ENCODE assay signal across 1 cellular context in genomic region chr17:55284001-55284884, GRCh38.
TF ChIP-seq lines count a peak whose summit lies in the region.

No MANE protein-coding gene starts in this region.

TF ChIP-seq in HepG2, 621 proteins besides CTCF, POLR2A, EP300 and RAD21 (continued from another document and continues in another):
- TF ChIP-seq AFF4 (CRISPR knock-in tag; IDR thresholded peaks at IDR 0.05) (peak; percentile 97), IRF9 (CRISPR knock-in tag; IDR thresholded peaks at IDR 0.05; ENCODE audit: borderline replicate concordance) (no peak), MAX (IDR thresholded peaks at IDR 0.05) (no peak; the same call in 1 of the 2 replicates), FOXJ3 (CRISPR knock-in tag; IDR thresholded peaks at IDR 0.05; ENCODE audit: borderline replicate concordance) (peak; percentile 88), SATB2 (CRISPR knock-in tag; IDR thresholded peaks at IDR 0.05) (no peak; the same call in none of the 2 replicates), SIX4 (CRISPR knock-in tag; IDR thresholded peaks at IDR 0.05) (peak; percentile 79; the same call in 1 of the 2 replicates), ATF4 (CRISPR knock-in tag; IDR thresholded peaks at IDR 0.05) (peak in 1 of 2 experiments; percentile 86; a peak in 1 of 4 replicates), ZNF772 (CRISPR knock-in tag; IDR thresholded peaks at IDR 0.05) (peak; percentile 99), TMF1 (CRISPR knock-in tag; IDR thresholded peaks at IDR 0.05; ENCODE audit: low read depth) (no peak), PHF8 (CRISPR knock-in tag; IDR thresholded peaks at IDR 0.05) (no peak), ATAD3A (CRISPR knock-in tag; IDR thresholded peaks at IDR 0.05) (no peak), ELF3 (CRISPR knock-in tag; IDR thresholded peaks at IDR 0.05) (peak; percentile 98), PRDM15 (CRISPR knock-in tag; IDR thresholded peaks at IDR 0.05) (no peak; the same call in 1 of the 2 replicates), ZNF180 (CRISPR knock-in tag; IDR thresholded peaks at IDR 0.05; ENCODE audit: borderline replicate concordance, low read depth) (no peak), ZNF10 (CRISPR knock-in tag; IDR thresholded peaks at IDR 0.05; ENCODE audit: borderline replicate concordance, low read depth) (no peak), TBP (CRISPR knock-in tag; IDR thresholded peaks at IDR 0.05) (no peak), SRSF9 (IDR thresholded peaks at IDR 0.05; ENCODE audit: borderline replicate concordance, insufficient read depth, low read depth, low read length, poor library complexity, severe bottlenecking) (no peak), KDM5A (IDR thresholded peaks at IDR 0.05; ENCODE audit: borderline replicate concordance, low read length) (peak; percentile 45; the same call in 1 of the 2 replicates), TRIM22 (IDR thresholded peaks at IDR 0.05) (no peak), ZXDC (CRISPR knock-in tag; IDR thresholded peaks at IDR 0.05) (peak; percentile 93), NR3C1 (CRISPR knock-in tag; IDR thresholded peaks at IDR 0.05) (no peak), ZNF235 (CRISPR knock-in tag; IDR thresholded peaks at IDR 0.05; ENCODE audit: borderline replicate concordance) (peak; percentile 90), CERS6 (CRISPR knock-in tag; IDR thresholded peaks at IDR 0.05) (no peak), NFKBIZ (CRISPR knock-in tag; IDR thresholded peaks at IDR 0.05) (peak; percentile 95), HNF4G (IDR thresholded peaks at IDR 0.05; ENCODE audit: borderline replicate concordance, low read depth, low read length) (peak; percentile 85; the same call in 1 of the 2 replicates), HNF4G (CRISPR knock-in tag; IDR thresholded peaks at IDR 0.05; ENCODE audit: borderline replicate concordance, low read depth) (no peak), KAT8 (CRISPR knock-in tag; IDR thresholded peaks at IDR 0.05) (peak; percentile 77), ZNF33A (CRISPR knock-in tag; IDR thresholded peaks at IDR 0.05; ENCODE audit: borderline replicate concordance) (peak; percentile 69; the same call in 1 of the 2 replicates), HNF1B (CRISPR knock-in tag; IDR thresholded peaks at IDR 0.05) (peak; percentile 99), ZBTB10 (CRISPR knock-in tag; IDR thresholded peaks at IDR 0.05; ENCODE audit: borderline replicate concordance) (no peak), ZNF564 (CRISPR knock-in tag; IDR thresholded peaks at IDR 0.05) (peak; percentile 71), RFX5 (IDR thresholded peaks at IDR 0.05; ENCODE audit: low read depth, low read length) (no peak), RNF2 (conservative IDR thresholded peaks at IDR 0.05; ENCODE audit: low read depth) (no peak), ZKSCAN5 (CRISPR knock-in tag; IDR thresholded peaks at IDR 0.05) (no peak)
